Comparison of ENCODE assay signal across 8 cellular contexts in the genomic region with DNA sequence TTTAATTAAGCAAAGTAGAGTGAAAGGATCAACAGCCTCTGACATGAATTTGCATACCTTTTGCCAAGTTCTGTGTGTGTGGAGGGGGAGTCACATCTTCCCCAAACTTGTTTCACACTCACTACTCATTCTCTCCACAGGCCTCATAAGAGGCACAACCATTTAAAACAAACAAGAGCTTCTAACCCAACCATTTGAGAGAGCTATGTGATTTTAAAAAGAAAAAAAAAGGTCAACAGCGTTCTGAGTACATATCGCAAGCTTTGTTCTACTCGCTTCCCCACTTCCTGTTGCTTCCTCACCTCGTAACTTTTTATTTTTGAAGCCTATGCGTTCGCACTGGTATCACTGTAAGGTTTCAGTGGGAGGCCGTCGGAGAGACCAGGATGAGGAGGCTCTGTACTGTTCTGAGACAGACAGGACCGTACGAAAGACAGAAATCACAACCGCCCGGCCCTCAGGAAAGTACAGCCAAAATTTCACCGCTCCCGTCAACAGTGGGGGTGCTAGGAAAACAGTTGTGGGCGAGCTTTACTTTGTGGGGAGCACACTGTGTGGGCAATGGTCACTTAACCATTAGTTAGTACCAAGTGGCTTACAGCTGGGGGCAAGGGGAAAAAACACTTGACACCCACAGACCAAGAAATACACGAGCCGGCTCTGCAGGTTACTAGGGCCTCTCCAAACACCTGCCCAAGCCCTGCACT.
A peak's percentile ranks its signal among the peaks of the same experiment; 100 is the strongest.
DNase-seq lines count a peak whose midpoint lies in the region; ATAC-seq, FAIRE-seq and TF ChIP-seq lines count a peak whose summit lies in the region.

No MANE protein-coding gene starts in this region.

- DNase-seq in GM12892 (ENCODE audit: insufficient read length) = no peak
- DNase-seq in MV-4-11 (lab: John Stamatoyannopoulos, UW) = peak; percentile 16
- DNase-seq in activated effector memory CD4-positive, alpha-beta T cell treated with Interleukin-2 at 50 U/mL for 16 hours = peak; percentile 29
- peak in 3 of 4 experiments; percentile 48 to 61 (median 51) for DNase-seq in stimulated activated CD4-positive, alpha-beta T cell treated with anti-CD3 and anti-CD28 coated beads, Interleukin-1b, Interleukin-23, amount 100 ng/mL, for 24 hours (ENCODE audit: low read depth in 4 of 4, low spot score in 1 of 4)
- no peak for DNase-seq in T1000 (lab: John Stamatoyannopoulos, UW)
- DNase-seq in medulla oblongata (ENCODE audit: extremely low spot score) = no peak
- DNase-seq in middle frontal gyrus (ENCODE audit: extremely low spot score, low spot score) = no peak

- ATAC-seq in HG02678 (IDR thresholded peaks at IDR 0.05; ENCODE audit: unreplicated experiment) = no peak

- peak; percentile 48 for FAIRE-seq in GM12892 (lab: Jason Lieb, UNC)

- TF ChIP-seq POLR2A in GM12892 (IDR thresholded peaks at IDR 0.05; ENCODE audit: low read depth, low read length) = peak; percentile 23; the same call in 1 of the 2 replicates

Comparison
In these comparisons a context has a peak if more than half of its experiments do, and no peak if none do; other contexts are left out.
1. DNase-seq: peak in MV-4-11 (single experiment), activated effector memory CD4-positive, alpha-beta T cell treated with Interleukin-2 at 50 U/mL for 16 hours (single experiment) and stimulated activated CD4-positive, alpha-beta T cell treated with anti-CD3 and anti-CD28 coated beads, Interleukin-1b, Interleukin-23, amount 100 ng/mL, for 24 hours (3 of 4); none in GM12892 (single experiment), T1000 (single experiment), medulla oblongata (single experiment) and middle frontal gyrus (single experiment).